1 cellular context compared by ENCODE assay signal in the genomic region with DNA sequence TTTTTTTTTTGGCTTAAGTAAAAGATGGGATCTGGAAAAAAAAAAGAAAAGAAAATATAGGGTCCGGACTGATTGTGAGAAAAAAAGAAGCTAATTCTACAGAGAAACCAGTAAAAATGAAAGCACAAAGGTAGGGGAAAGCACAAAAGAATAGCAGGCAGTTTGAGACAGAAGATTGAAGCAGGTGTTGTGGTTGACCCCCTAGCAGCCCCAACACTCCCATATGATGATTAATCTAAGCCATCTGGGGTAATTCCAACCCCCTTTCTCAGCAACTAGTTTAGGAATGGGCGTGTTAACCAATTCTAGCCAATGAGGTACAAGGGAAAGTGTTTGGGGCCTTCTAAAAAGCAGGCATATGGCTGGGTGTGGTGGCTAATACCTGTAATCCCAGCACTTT.
A peak's percentile ranks its signal among the peaks of the same experiment; 100 is the strongest.
TF ChIP-seq lines count a peak whose summit lies in the region.

No MANE protein-coding gene starts in this region.

TF ChIP-seq in GM12878, 131 proteins besides CTCF, POLR2A, EP300 and RAD21 (continued from another document and continues in another):
- TF ChIP-seq, protein P1, sequence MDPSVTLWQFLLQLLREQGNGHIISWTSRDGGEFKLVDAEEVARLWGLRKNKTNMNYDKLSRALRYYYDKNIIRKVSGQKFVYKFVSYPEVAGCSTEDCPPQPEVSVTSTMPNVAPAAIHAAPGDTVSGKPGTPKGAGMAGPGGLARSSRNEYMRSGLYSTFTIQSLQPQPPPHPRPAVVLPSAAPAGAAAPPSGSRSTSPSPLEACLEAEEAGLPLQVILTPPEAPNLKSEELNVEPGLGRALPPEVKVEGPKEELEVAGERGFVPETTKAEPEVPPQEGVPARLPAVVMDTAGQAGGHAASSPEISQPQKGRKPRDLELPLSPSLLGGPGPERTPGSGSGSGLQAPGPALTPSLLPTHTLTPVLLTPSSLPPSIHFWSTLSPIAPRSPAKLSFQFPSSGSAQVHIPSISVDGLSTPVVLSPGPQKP (IDR thresholded peaks at IDR 0.05; ENCODE audit: low read depth, low read length) = no peak
- TF ChIP-seq SPI1 (IDR thresholded peaks at IDR 0.05; ENCODE audit: borderline replicate concordance, insufficient read depth, low read depth, low read length) = no peak
- TF ChIP-seq CREM (IDR thresholded peaks at IDR 0.05; ENCODE audit: low read depth) = peak; percentile 80; the same call in 1 of the 2 replicates
- TF ChIP-seq, protein P2, sequence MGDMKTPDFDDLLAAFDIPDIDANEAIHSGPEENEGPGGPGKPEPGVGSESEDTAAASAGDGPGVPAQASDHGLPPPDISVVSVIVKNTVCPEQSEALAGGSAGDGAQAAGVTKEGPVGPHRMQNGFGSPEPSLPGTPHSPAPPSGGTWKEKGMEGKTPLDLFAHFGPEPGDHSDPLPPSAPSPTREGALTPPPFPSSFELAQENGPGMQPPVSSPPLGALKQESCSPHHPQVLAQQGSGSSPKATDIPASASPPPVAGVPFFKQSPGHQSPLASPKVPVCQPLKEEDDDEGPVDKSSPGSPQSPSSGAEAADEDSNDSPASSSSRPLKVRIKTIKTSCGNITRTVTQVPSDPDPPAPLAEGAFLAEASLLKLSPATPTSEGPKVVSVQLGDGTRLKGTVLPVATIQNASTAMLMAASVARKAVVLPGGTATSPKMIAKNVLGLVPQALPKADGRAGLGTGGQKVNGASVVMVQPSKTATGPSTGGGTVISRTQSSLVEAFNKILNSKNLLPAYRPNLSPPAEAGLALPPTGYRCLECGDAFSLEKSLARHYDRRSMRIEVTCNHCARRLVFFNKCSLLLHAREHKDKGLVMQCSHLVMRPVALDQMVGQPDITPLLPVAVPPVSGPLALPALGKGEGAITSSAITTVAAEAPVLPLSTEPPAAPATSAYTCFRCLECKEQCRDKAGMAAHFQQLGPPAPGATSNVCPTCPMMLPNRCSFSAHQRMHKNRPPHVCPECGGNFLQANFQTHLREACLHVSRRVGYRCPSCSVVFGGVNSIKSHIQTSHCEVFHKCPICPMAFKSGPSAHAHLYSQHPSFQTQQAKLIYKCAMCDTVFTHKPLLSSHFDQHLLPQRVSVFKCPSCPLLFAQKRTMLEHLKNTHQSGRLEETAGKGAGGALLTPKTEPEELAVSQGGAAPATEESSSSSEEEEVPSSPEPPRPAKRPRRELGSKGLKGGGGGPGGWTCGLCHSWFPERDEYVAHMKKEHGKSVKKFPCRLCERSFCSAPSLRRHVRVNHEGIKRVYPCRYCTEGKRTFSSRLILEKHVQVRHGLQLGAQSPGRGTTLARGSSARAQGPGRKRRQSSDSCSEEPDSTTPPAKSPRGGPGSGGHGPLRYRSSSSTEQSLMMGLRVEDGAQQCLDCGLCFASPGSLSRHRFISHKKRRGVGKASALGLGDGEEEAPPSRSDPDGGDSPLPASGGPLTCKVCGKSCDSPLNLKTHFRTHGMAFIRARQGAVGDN (IDR thresholded peaks at IDR 0.05) = peak; percentile 34; the same call in 1 of the 2 replicates
- TF ChIP-seq IRF4 (IDR thresholded peaks at IDR 0.05; ENCODE audit: low read depth, low read length) = peak; percentile 93
- 0 out of 2 replicates have a peak, but pooled peaks have one; percentile 28 for TF ChIP-seq MTA3 (IDR thresholded peaks at IDR 0.05; ENCODE audit: borderline replicate concordance, low read length)
- TF ChIP-seq ESRRA (IDR thresholded peaks at IDR 0.05; ENCODE audit: low read length) = no peak
- TF ChIP-seq, protein P3, sequence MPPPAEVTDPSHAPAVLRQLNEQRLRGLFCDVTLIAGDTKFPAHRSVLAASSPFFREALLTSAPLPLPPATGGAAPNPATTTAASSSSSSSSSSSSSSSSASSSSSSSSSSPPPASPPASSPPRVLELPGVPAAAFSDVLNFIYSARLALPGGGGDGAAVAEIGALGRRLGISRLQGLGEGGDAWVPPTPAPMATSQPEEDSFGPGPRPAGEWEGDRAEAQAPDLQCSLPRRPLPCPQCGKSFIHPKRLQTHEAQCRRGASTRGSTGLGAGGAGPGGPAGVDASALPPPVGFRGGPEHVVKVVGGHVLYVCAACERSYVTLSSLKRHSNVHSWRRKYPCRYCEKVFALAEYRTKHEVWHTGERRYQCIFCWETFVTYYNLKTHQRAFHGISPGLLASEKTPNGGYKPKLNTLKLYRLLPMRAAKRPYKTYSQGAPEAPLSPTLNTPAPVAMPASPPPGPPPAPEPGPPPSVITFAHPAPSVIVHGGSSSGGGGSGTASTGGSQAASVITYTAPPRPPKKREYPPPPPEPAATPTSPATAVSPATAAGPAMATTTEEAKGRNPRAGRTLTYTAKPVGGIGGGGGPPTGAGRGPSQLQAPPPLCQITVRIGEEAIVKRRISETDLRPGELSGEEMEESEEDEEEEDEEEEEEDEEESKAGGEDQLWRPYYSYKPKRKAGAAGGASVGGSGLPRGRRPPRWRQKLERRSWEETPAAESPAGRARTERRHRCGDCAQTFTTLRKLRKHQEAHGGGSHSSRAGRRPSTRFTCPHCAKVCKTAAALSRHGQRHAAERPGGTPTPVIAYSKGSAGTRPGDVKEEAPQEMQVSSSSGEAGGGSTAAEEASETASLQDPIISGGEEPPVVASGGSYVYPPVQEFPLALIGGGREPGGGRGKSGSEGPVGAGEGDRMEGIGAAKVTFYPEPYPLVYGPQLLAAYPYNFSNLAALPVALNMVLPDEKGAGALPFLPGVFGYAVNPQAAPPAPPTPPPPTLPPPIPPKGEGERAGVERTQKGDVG (CRISPR knock-in tag; IDR thresholded peaks at IDR 0.05) = no peak
- TF ChIP-seq TCF3 (IDR thresholded peaks at IDR 0.05; ENCODE audit: borderline replicate concordance, insufficient read depth, low read depth, low read length) = peak; percentile 97
- TF ChIP-seq, protein P4, sequence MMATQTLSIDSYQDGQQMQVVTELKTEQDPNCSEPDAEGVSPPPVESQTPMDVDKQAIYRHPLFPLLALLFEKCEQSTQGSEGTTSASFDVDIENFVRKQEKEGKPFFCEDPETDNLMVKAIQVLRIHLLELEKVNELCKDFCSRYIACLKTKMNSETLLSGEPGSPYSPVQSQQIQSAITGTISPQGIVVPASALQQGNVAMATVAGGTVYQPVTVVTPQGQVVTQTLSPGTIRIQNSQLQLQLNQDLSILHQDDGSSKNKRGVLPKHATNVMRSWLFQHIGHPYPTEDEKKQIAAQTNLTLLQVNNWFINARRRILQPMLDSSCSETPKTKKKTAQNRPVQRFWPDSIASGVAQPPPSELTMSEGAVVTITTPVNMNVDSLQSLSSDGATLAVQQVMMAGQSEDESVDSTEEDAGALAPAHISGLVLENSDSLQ (IDR thresholded peaks at IDR 0.05) = peak; percentile 80
- TF ChIP-seq, protein P5, sequence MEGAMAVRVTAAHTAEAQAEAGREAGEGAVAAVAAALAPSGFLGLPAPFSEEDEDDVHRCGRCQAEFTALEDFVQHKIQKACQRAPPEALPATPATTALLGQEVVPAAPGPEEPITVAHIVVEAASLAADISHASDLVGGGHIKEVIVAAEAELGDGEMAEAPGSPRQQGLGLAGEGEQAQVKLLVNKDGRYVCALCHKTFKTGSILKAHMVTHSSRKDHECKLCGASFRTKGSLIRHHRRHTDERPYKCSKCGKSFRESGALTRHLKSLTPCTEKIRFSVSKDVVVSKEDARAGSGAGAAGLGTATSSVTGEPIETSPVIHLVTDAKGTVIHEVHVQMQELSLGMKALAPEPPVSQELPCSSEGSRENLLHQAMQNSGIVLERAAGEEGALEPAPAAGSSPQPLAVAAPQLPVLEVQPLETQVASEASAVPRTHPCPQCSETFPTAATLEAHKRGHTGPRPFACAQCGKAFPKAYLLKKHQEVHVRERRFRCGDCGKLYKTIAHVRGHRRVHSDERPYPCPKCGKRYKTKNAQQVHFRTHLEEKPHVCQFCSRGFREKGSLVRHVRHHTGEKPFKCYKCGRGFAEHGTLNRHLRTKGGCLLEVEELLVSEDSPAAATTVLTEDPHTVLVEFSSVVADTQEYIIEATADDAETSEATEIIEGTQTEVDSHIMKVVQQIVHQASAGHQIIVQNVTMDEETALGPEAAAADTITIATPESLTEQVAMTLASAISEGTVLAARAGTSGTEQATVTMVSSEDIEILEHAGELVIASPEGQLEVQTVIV (IDR thresholded peaks at IDR 0.05; ENCODE audit: borderline replicate concordance, partially characterized antibody) = no peak
- TF ChIP-seq POU2F2 (IDR thresholded peaks at IDR 0.05; ENCODE audit: borderline replicate concordance, low read depth, low read length) = peak; percentile 79; the same call in 1 of the 3 replicates
- no peak for TF ChIP-seq SREBF1 (IDR thresholded peaks at IDR 0.05; ENCODE audit: low read length)
- no peak for TF ChIP-seq RELA (IDR thresholded peaks at IDR 0.05; ENCODE audit: borderline replicate concordance, partially characterized antibody)
- no peak for TF ChIP-seq PAX8 (IDR thresholded peaks at IDR 0.05)
- 0 out of 2 replicates have a peak, but pooled peaks have one; percentile 14 for TF ChIP-seq GATAD2B (conservative IDR thresholded peaks at IDR 0.05; ENCODE audit: low read depth)
- TF ChIP-seq CREB1 (IDR thresholded peaks at IDR 0.05; ENCODE audit: low read depth) = 0 out of 2 replicates have a peak, but pooled peaks have one; percentile 37
- TF ChIP-seq CHD4 (IDR thresholded peaks at IDR 0.05) = no peak
- no peak for TF ChIP-seq EGR1 (IDR thresholded peaks at IDR 0.05; ENCODE audit: borderline replicate concordance in 1 of 2, low read depth in 2 of 2, low read length in 2 of 2)
- TF ChIP-seq MTA2 (IDR thresholded peaks at IDR 0.05; ENCODE audit: low read depth) = peak; percentile 81
- peak; percentile 49; the same call in 1 of the 2 replicates for TF ChIP-seq TBL1XR1 (IDR thresholded peaks at IDR 0.05; ENCODE audit: low read depth, low read length)
- TF ChIP-seq, protein P6, sequence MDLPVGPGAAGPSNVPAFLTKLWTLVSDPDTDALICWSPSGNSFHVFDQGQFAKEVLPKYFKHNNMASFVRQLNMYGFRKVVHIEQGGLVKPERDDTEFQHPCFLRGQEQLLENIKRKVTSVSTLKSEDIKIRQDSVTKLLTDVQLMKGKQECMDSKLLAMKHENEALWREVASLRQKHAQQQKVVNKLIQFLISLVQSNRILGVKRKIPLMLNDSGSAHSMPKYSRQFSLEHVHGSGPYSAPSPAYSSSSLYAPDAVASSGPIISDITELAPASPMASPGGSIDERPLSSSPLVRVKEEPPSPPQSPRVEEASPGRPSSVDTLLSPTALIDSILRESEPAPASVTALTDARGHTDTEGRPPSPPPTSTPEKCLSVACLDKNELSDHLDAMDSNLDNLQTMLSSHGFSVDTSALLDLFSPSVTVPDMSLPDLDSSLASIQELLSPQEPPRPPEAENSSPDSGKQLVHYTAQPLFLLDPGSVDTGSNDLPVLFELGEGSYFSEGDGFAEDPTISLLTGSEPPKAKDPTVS (IDR thresholded peaks at IDR 0.05; ENCODE audit: low read depth, low read length) = no peak
- TF ChIP-seq CHD1 (IDR thresholded peaks at IDR 0.05; ENCODE audit: low read depth, low read length) = no peak
- peak; percentile 76 for TF ChIP-seq NR2F1 (conservative IDR thresholded peaks at IDR 0.05)
- TF ChIP-seq CBX5 (IDR thresholded peaks at IDR 0.05; ENCODE audit: low read depth) = peak; percentile 77; the same call in 1 of the 2 replicates
- TF ChIP-seq NR2C1 (IDR thresholded peaks at IDR 0.05) = no peak
- TF ChIP-seq, protein P7, sequence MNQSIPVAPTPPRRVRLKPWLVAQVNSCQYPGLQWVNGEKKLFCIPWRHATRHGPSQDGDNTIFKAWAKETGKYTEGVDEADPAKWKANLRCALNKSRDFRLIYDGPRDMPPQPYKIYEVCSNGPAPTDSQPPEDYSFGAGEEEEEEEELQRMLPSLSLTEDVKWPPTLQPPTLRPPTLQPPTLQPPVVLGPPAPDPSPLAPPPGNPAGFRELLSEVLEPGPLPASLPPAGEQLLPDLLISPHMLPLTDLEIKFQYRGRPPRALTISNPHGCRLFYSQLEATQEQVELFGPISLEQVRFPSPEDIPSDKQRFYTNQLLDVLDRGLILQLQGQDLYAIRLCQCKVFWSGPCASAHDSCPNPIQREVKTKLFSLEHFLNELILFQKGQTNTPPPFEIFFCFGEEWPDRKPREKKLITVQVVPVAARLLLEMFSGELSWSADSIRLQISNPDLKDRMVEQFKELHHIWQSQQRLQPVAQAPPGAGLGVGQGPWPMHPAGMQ (IDR thresholded peaks at IDR 0.05; ENCODE audit: borderline replicate concordance) = no peak
- TF ChIP-seq HDGF (IDR thresholded peaks at IDR 0.05) = no peak
- TF ChIP-seq ZNF24 (IDR thresholded peaks at IDR 0.05) = no peak
- TF ChIP-seq NBN (IDR thresholded peaks at IDR 0.05) = peak; percentile 74
- 0 out of 4 replicates have a peak, but pooled peaks of 1 of the 2 experiments have one; percentile 23 for TF ChIP-seq CEBPB (IDR thresholded peaks at IDR 0.05; ENCODE audit: borderline replicate concordance in 1 of 2, low read depth in 2 of 2, low read length in 2 of 2)
- peak; percentile 84; the same call in 1 of the 2 replicates for TF ChIP-seq PAX5 (IDR thresholded peaks at IDR 0.05; ENCODE audit: borderline replicate concordance, low read depth, low read length)
- TF ChIP-seq GABPA (IDR thresholded peaks at IDR 0.05; ENCODE audit: low read depth) = no peak
- peak; percentile 26; the same call in 1 of the 2 replicates for TF ChIP-seq CHD2 (IDR thresholded peaks at IDR 0.05; ENCODE audit: borderline replicate concordance, low read depth, low read length)
- no peak for TF ChIP-seq NFXL1 (IDR thresholded peaks at IDR 0.05; ENCODE audit: borderline replicate concordance)
- TF ChIP-seq SIX5 (IDR thresholded peaks at IDR 0.05; ENCODE audit: low read depth, low read length, severe bottlenecking) = no peak
- no peak for TF ChIP-seq STAT1 (conservative IDR thresholded peaks at IDR 0.05)
- TF ChIP-seq MEF2A (IDR thresholded peaks at IDR 0.05; ENCODE audit: insufficient read depth, low read depth, low read length) = peak; percentile 74
- no peak for TF ChIP-seq MXI1 (IDR thresholded peaks at IDR 0.05; ENCODE audit: low read depth, low read length)
- peak; percentile 56; the same call in 1 of the 2 replicates for TF ChIP-seq DPF2 (IDR thresholded peaks at IDR 0.05)
- TF ChIP-seq ZNF207 (IDR thresholded peaks at IDR 0.05; ENCODE audit: borderline replicate concordance) = no peak
- no peak for TF ChIP-seq BMI1 (IDR thresholded peaks at IDR 0.05; ENCODE audit: borderline replicate concordance)
- TF ChIP-seq, protein P8, sequence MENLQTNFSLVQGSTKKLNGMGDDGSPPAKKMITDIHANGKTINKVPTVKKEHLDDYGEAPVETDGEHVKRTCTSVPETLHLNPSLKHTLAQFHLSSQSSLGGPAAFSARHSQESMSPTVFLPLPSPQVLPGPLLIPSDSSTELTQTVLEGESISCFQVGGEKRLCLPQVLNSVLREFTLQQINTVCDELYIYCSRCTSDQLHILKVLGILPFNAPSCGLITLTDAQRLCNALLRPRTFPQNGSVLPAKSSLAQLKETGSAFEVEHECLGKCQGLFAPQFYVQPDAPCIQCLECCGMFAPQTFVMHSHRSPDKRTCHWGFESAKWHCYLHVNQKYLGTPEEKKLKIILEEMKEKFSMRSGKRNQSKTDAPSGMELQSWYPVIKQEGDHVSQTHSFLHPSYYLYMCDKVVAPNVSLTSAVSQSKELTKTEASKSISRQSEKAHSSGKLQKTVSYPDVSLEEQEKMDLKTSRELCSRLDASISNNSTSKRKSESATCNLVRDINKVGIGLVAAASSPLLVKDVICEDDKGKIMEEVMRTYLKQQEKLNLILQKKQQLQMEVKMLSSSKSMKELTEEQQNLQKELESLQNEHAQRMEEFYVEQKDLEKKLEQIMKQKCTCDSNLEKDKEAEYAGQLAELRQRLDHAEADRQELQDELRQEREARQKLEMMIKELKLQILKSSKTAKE (IDR thresholded peaks at IDR 0.05; ENCODE audit: low read depth, poor library complexity, severe bottlenecking) = peak; percentile 58
